ENCODE assay signal across 9 cellular contexts in genomic region chr13:95924389-95924994, GRCh38.
DNase-seq lines count a peak whose midpoint lies in the region; ATAC-seq and TF ChIP-seq lines count a peak whose summit lies in the region.
"Had no signal": no experiment of that assay in that cellular context is flagged by ENCODE, and none has a peak within 500 bp of the region (broad histone marks: within the 10 kb centered on the region; RNA-seq: fewer than 3 reads in every experiment).

No MANE protein-coding gene starts in this region.

- H4K20me1 ChIP-seq in GM23248 (ENCODE audit: insufficient read depth) (no peaks in the 10 kb centered on the region), MM.1S (ENCODE audit: insufficient read depth, low read length) (no peaks in the 10 kb centered on the region)

- H2AFZ ChIP-seq in GM23248 (peak overlapping the region; percentile 52), MM.1S (ENCODE audit: low read length) (no peak overlapping the region)

- H3K4me3 ChIP-seq in GM23248: no peak overlapping the region
- H3K4me3 ChIP-seq in MM.1S (ENCODE audit: low read length): no peak overlapping the region
- H3K4me3 ChIP-seq: coronary artery had no signal

- H3K9ac ChIP-seq in GM23248 (peak overlapping the region; percentile 52), MM.1S (ENCODE audit: low read length) (no peak overlapping the region)

- H3K4me1 Mint-ChIP-seq in osteocyte (ENCODE audit: unreplicated experiment): peaks cover 13% of the 10 kb centered on the region

- no peaks in the 10 kb centered on the region for H3K9me2 ChIP-seq in GM23248 (ENCODE audit: insufficient read depth)
- H3K9me2 ChIP-seq in MM.1S (replicated peaks; ENCODE audit: insufficient read depth, low read length): no peaks in the 10 kb centered on the region

- 71 to 77% methylated on average over 5 of the region's 5 CpGs for WGBS in GM23248 (ENCODE audit: low coverage in 1 of 2, low lambda C conversion rate in 2 of 2, missing lambda C conversion rate in 2 of 2), 2 experiments

- in situ Hi-C loops in GM23248 (cut with MboI): no loop called here

- H3K79me2 ChIP-seq in GM23248 (ENCODE audit: insufficient read depth) (no peaks in the 10 kb centered on the region), MM.1S (ENCODE audit: low read length) (no peaks in the 10 kb centered on the region)

- H3F3A ChIP-seq in GM23248 (ENCODE audit: insufficient read depth) (peaks cover 20% of the 10 kb centered on the region), MM.1S (ENCODE audit: insufficient read depth, low read length) (no peaks in the 10 kb centered on the region)

- no peaks in the 10 kb centered on the region for H3K27me3 ChIP-seq in GM23248 (replicated peaks; ENCODE audit: insufficient read depth)
- H3K27me3 ChIP-seq in MM.1S (replicated peaks; ENCODE audit: insufficient read depth, low read length): no peaks in the 10 kb centered on the region

- no peaks in the 10 kb centered on the region for H3K27me3 Mint-ChIP-seq in osteocyte (ENCODE audit: unreplicated experiment)

- H3K4me1 ChIP-seq in GM23248 (ENCODE audit: insufficient read depth) (peaks cover 6% of the 10 kb centered on the region; the same call in 1 of the 2 replicates), MM.1S (ENCODE audit: low read length) (0 out of 2 replicates have a peak, but pooled peaks cover 4% of the 10 kb centered on the region)

- DNase-seq in GM23248 (peak; percentile 89), NOMO-1 treated with DMSO at 0.1 percent for 48 hours (lab: John Stamatoyannopoulos, UW; ENCODE audit: unreplicated experiment) (peak; percentile 46), dermis blood vessel endothelial cell (peak; percentile 21), osteocyte (ENCODE audit: extremely low spot score, unreplicated experiment) (no peak), MM.1S (no peak), mesenteric fat pad (ENCODE audit: low spot score) (no peak), occipital lobe (lab: John Stamatoyannopoulos, UW) (no peak)

- peak overlapping the region; percentile 81 for H3K27ac ChIP-seq in GM23248
- H3K27ac ChIP-seq in MM.1S (ENCODE audit: low read length): no peak overlapping the region
- H3K27ac ChIP-seq: coronary artery had no signal

- H3K36me3 ChIP-seq in GM23248 (ENCODE audit: low read depth): no peaks in the 10 kb centered on the region
- H3K36me3 ChIP-seq in MM.1S (replicated peaks; ENCODE audit: insufficient read depth, low read length): no peaks in the 10 kb centered on the region

- H3K9me3 ChIP-seq in GM23248 (ENCODE audit: low read depth): no peaks in the 10 kb centered on the region
- H3K9me3 ChIP-seq in MM.1S (replicated peaks; ENCODE audit: insufficient read depth, low read length): no peaks in the 10 kb centered on the region

- H3K4me3 Mint-ChIP-seq in osteocyte (ENCODE audit: unreplicated experiment): no peak overlapping the region

- H3K4me2 ChIP-seq in GM23248 (ENCODE audit: unreplicated experiment): peak overlapping the region; percentile 14
- no peak overlapping the region for H3K4me2 ChIP-seq in MM.1S (ENCODE audit: low read depth, low read length)

- H3K9me3 Mint-ChIP-seq in osteocyte (ENCODE audit: unreplicated experiment): peaks cover 2% of the 10 kb centered on the region

- H3K36me3 Mint-ChIP-seq in osteocyte (ENCODE audit: unreplicated experiment): peaks cover 12% of the 10 kb centered on the region

- H3K27ac Mint-ChIP-seq in osteocyte (ENCODE audit: unreplicated experiment): peak overlapping the region; percentile 59

- TF ChIP-seq CTCF in osteocyte (IDR thresholded peaks at IDR 0.05) (no peak), MM.1S (IDR thresholded peaks at IDR 0.05; ENCODE audit: low read length) (no peak)

- no peak for ATAC-seq in HG03469 (IDR thresholded peaks at IDR 0.05; ENCODE audit: unreplicated experiment)

Comparison
In these comparisons a context has a peak if more than half of its experiments do, and no peak if none do; other contexts are left out.
1. DNase-seq: peak in GM23248 (single experiment), NOMO-1 treated with DMSO at 0.1 percent for 48 hours (single experiment) and dermis blood vessel endothelial cell (single experiment); none in osteocyte (single experiment), MM.1S (single experiment), mesenteric fat pad (single experiment) and occipital lobe (single experiment).